In the genomic region with DNA sequence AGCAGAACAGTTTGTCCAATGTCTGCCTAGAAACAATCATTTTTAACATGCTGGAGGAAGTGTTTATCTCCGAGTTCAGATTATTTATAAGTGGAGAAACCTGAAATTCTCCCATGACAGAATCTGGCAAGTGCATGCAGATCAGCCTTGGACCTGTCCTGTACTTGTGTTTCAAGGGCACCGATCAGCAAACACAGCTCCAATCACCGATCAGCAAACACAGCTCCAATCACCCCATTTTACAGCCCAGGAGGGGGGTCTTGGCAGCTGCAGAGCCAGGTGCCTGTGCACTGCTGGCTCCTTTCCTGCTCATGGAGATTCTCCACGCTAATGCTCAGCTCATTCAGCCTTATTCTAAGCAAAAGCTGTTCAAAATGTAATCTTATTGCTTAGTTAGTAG, we compare ENCODE assay signal across 21 cellular contexts.
"Had no signal": no experiment of that assay in that cellular context is flagged by ENCODE, and none has a peak within 500 bp of the region (broad histone marks: within the 10 kb centered on the region; RNA-seq: fewer than 3 reads in every experiment).

No MANE protein-coding gene starts in this region.

- H3K4me3 ChIP-seq: dorsolateral prefrontal cortex, lower lobe of right lung, spleen had no signal

- FAIRE-seq: colon, keratinocyte had no signal

- H3K36me3 ChIP-seq: lower lobe of right lung, spleen had no signal

- H3K9me3 ChIP-seq: lower lobe of right lung had no signal

- H3K27ac ChIP-seq: epithelial cell of prostate, lower lobe of right lung, spleen had no signal

- ATAC-seq: activated CD4-positive, CD25-positive, alpha-beta regulatory T cell treated with anti-CD3 and anti-CD28 coated beads, Interleukin-2, amount 50 U/mL, for 24 hours; activated CD8-positive, alpha-beta T cell treated with anti-CD3 and anti-CD28 coated beads, Interleukin-2, amount 10 ng/mL, durations not matched to agents 7 days and 5 days; activated T-cell treated with anti-CD3 and anti-CD28 coated beads, Interleukin-2, amount 50 U/mL, for 4 hours; lower lobe of right lung; natural killer cell treated with Interleukin-12 subunit alpha and Interleukin-12 subunit beta and Interleukin-15 and Interleukin-18, amount 100 ng/mL, for 72 hours; stimulated activated memory B cell treated with anti-CD40 and anti-IgM and Interleukin-4, amounts not matched to agents 10 μg/mL and 1 μg/mL and 100 μg/mL, for 72 hours had no signal

- H3K4me1 ChIP-seq: lower lobe of right lung had no signal

- DNase-seq: activated CD4-positive, alpha-beta T cell treated with anti-CD3 and anti-CD28 coated beads, Interleukin-2, amount 10 ng/mL, durations not matched to agents 7 days and 5 days; activated CD8-positive, alpha-beta T cell treated with anti-CD3 and anti-CD28 coated beads, Interleukin-2, amount 10 ng/mL, durations not matched to agents 7 days and 5 days; activated naive CD4-positive, alpha-beta T cell treated with anti-CD3 and anti-CD28 coated beads for 36 hours; activated T-cell treated with anti-CD3 and anti-CD28 coated beads, Interleukin-2, amount 50 U/mL, for 4 hours; caudate nucleus; dorsolateral prefrontal cortex; endodermal cell; foreskin melanocyte; glutamatergic neuron; hypothalamus; lower lobe of right lung; retina; spleen; stimulated activated CD4-positive, alpha-beta T cell treated with anti-CD3 and anti-CD28 coated beads, Interleukin-4, amount 100 ng/mL, for 4 hours; T-helper 9 cell had no signal
